In genomic region chr14:23478109-23478698, GRCh38 we compare ENCODE assay signal across 8 cellular contexts. TPM values are rescaled to one million over a fixed set of nuclear protein-coding genes. Genes with fewer than 3 reads are reported as not detected.
DNase-seq lines count a peak whose midpoint lies in the region; ATAC-seq, FAIRE-seq and TF ChIP-seq lines count a peak whose summit lies in the region.

No MANE protein-coding gene starts in this region.

- WGBS in psoas muscle, 3 donors: 31 to 39% (median 34%) methylated on average over 4 of the region's 4 CpGs

- H3K27me3 ChIP-seq in psoas muscle (ENCODE audit: insufficient read depth in 3 of 3, low read length in 2 of 3): no peaks in the 10 kb centered on the region

- peak; percentile 82 for TF ChIP-seq CTCF in D721Med (IDR thresholded peaks at IDR 0.05; ENCODE audit: insufficient read depth, missing control alignments)
- peak; percentile 83 for TF ChIP-seq CTCF in psoas muscle (IDR thresholded peaks at IDR 0.05)

- H3K9me3 ChIP-seq in psoas muscle: no peaks in the 10 kb centered on the region

- peaks cover 4% of the 10 kb centered on the region for H3K4me1 Mint-ChIP-seq in activated T-helper 1 cell treated with anti-CD3 and anti-CD28 coated beads, Interleukin-12 subunit alpha, Interleukin-12 subunit beta, Interleukin-2, Interleukin-4 antibody, amounts not matched to agents 30 ng/mL and 10 ng/mL and 1 ng/mL, durations not matched to agents 14 hours and 24 hours and 36 hours (ENCODE audit: low read depth)

- H3K27ac ChIP-seq in psoas muscle: no peak overlapping the region

- H3K4me3 ChIP-seq in Jurkat, Clone E6-1 (ENCODE audit: low read length): no peak overlapping the region
- H3K4me3 ChIP-seq in psoas muscle: no peak overlapping the region

- ATAC-seq in psoas muscle (peak; percentile 50 to 83 (median 68)), GM18909 (IDR thresholded peaks at IDR 0.05; ENCODE audit: poor library complexity, unreplicated experiment) (no peak), GM21717 (IDR thresholded peaks at IDR 0.05; ENCODE audit: unreplicated experiment) (no peak)

- H3K27ac Mint-ChIP-seq in activated T-helper 1 cell treated with anti-CD3 and anti-CD28 coated beads, Interleukin-12 subunit alpha, Interleukin-12 subunit beta, Interleukin-2, Interleukin-4 antibody, amounts not matched to agents 30 ng/mL and 10 ng/mL and 1 ng/mL, durations not matched to agents 14 hours and 24 hours and 36 hours: peak overlapping the region; percentile 62

- H3K36me3 ChIP-seq in psoas muscle (ENCODE audit: insufficient read depth in 1 of 2, low read depth in 1 of 2): peaks cover 24 to 76% of the 10 kb centered on the region in 2 donors

- no peaks in the 10 kb centered on the region for H3K4me1 ChIP-seq in psoas muscle

- no peaks in the 10 kb centered on the region for H3K27me3 Mint-ChIP-seq in activated T-helper 1 cell treated with anti-CD3 and anti-CD28 coated beads, Interleukin-12 subunit alpha, Interleukin-12 subunit beta, Interleukin-2, Interleukin-4 antibody, amounts not matched to agents 30 ng/mL and 10 ng/mL and 1 ng/mL, durations not matched to agents 14 hours and 24 hours and 36 hours (ENCODE audit: insufficient read depth)

- peaks cover 47% of the 10 kb centered on the region for H3K36me3 Mint-ChIP-seq in activated T-helper 1 cell treated with anti-CD3 and anti-CD28 coated beads, Interleukin-12 subunit alpha, Interleukin-12 subunit beta, Interleukin-2, Interleukin-4 antibody, amounts not matched to agents 30 ng/mL and 10 ng/mL and 1 ng/mL, durations not matched to agents 14 hours and 24 hours and 36 hours (ENCODE audit: low read depth)

- intact Hi-C loops in activated T-helper 1 cell treated with anti-CD3 and anti-CD28 coated beads, Interleukin-12 subunit alpha, Interleukin-12 subunit beta, Interleukin-2, Interleukin-4 antibody, amounts not matched to agents 30 ng/mL and 10 ng/mL and 1 ng/mL, durations not matched to agents 14 hours and 24 hours and 36 hours (cut with micrococcal nuclease): loop anchor here (1.0 kb wide), 3 partner anchors 9 to 84 kb away; partner anchors contain the start of gene NGDN
- intact Hi-C loops in psoas muscle (cut with DNase I): loop anchor here in 1 of 2 donors (1.0 kb wide), 1 partner anchor 84 kb away; no protein-coding TSS in a partner anchor

- no peaks in the 10 kb centered on the region for H3K9me3 Mint-ChIP-seq in activated T-helper 1 cell treated with anti-CD3 and anti-CD28 coated beads, Interleukin-12 subunit alpha, Interleukin-12 subunit beta, Interleukin-2, Interleukin-4 antibody, amounts not matched to agents 30 ng/mL and 10 ng/mL and 1 ng/mL, durations not matched to agents 14 hours and 24 hours and 36 hours

- DNase-seq in D721Med (ENCODE audit: insufficient read length, low spot score) (no peak), RPMI8226 (peak; percentile 60), foreskin melanocyte (peak; percentile 59), psoas muscle (peak; percentile 46 to 64)
- peak; percentile 65 for DNase-seq in Jurkat, Clone E6-1 (ENCODE audit: low read depth, low spot score)
- peak; percentile 44 for DNase-seq in activated T-helper 1 cell treated with anti-CD3 and anti-CD28 coated beads, Interleukin-12 subunit alpha, Interleukin-12 subunit beta, Interleukin-2, Interleukin-4 antibody, amounts not matched to agents 30 ng/mL and 10 ng/mL and 1 ng/mL, durations not matched to agents 14 hours and 24 hours and 36 hours (ENCODE audit: low spot score)

- no peak for FAIRE-seq in D721Med (lab: Jason Lieb, UNC)

- H3K4me3 Mint-ChIP-seq in activated T-helper 1 cell treated with anti-CD3 and anti-CD28 coated beads, Interleukin-12 subunit alpha, Interleukin-12 subunit beta, Interleukin-2, Interleukin-4 antibody, amounts not matched to agents 30 ng/mL and 10 ng/mL and 1 ng/mL, durations not matched to agents 14 hours and 24 hours and 36 hours: no peak overlapping the region

RNA-seq across cellular contexts. Expression of gene NGDN, which starts 8.7 kb away (rescaled TPM):
- polyA plus RNA-seq in Jurkat, Clone E6-1 (2012; ENCODE audit: insufficient read depth, insufficient read length): 104 TPM
- total RNA-seq in activated T-helper 1 cell treated with anti-CD3 and anti-CD28 coated beads, Interleukin-12 subunit alpha, Interleukin-12 subunit beta, Interleukin-2, Interleukin-4 antibody, amounts not matched to agents 30 ng/mL and 10 ng/mL and 1 ng/mL, durations not matched to agents 14 hours and 24 hours and 36 hours: 80.1 and 84.5 TPM in 2 replicates
- total RNA-seq in psoas muscle: 10 to 100 TPM; 20.3 to 49.9 (median 30.1) TPM
- 10 to 100 TPM; 60.7 to 91.1 (median 90.1) TPM for polyA plus RNA-seq in psoas muscle

RNA-seq across cellular contexts. Expression of gene MYH7, which starts 42.7 kb away (rescaled TPM):
- polyA plus RNA-seq in Jurkat, Clone E6-1 (2012; ENCODE audit: insufficient read depth, insufficient read length): not detected
- 0.05 TPM in 2 replicates for total RNA-seq in activated T-helper 1 cell treated with anti-CD3 and anti-CD28 coated beads, Interleukin-12 subunit alpha, Interleukin-12 subunit beta, Interleukin-2, Interleukin-4 antibody, amounts not matched to agents 30 ng/mL and 10 ng/mL and 1 ng/mL, durations not matched to agents 14 hours and 24 hours and 36 hours
- over 10,000 TPM in 1 of 4 donors, 1,000 to 10,000 TPM in 3; 4,588 to 15,830 (median 8,724) TPM for total RNA-seq in psoas muscle
- 1,000 to 10,000 TPM; 1,035 to 2,043 (median 1,534) TPM for polyA plus RNA-seq in psoas muscle

Comparison
In these comparisons a context has a peak if more than half of its experiments do, and no peak if none do; other contexts are left out.
1. ATAC-seq: peak in psoas muscle (4 of 4); none in GM18909 (single experiment) and GM21717 (single experiment).
2. RNA of gene MYH7, which starts 42.7 kb away (total RNA-seq): 4,588 to 15,830 TPM in psoas muscle; 0.05 TPM in activated T-helper 1 cell treated with anti-CD3 and anti-CD28 coated beads, Interleukin-12 subunit alpha, Interleukin-12 subunit beta, Interleukin-2, Interleukin-4 antibody, amounts not matched to agents 30 ng/mL and 10 ng/mL and 1 ng/mL, durations not matched to agents 14 hours and 24 hours and 36 hours; every median in the first group is over 1,000 times any median in the second.